In the genomic region with DNA sequence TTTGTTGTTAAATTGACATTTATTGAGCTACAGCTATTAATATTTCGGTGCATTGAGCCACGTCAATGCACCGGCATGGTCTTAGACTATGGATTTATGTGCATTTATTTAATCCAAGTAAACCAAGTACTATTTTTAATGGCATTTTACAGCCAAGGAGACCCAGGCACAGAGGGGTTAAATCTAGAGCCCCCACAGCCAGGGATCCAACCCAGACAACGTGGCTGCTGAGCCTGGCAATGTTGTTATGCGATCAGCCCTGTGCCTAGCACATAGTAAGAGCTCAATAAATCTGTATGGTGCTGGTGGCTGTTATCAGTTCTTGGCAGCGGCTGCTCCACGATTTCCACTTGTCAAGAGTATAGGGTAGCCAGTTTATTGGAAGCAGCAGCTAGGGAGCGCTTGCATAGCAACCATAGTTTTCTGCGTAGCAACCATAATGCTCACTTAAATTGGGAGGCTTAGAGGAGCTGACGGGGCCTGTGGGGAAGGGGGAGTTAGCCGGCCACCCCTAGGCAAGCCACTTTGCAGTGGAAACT, we compare ENCODE assay signal across 1 cellular context.
TF ChIP-seq lines count a peak whose summit lies in the region.

No MANE protein-coding gene starts in this region.

TF ChIP-seq in HEK293, 187 proteins besides CTCF, POLR2A, EP300 and RAD21 (continued from another document):
- TF ChIP-seq OSR2 (tag by site-specific recombination; IDR thresholded peaks at IDR 0.05) (peak; percentile 68), ZSCAN30 (tag by site-specific recombination; IDR thresholded peaks at IDR 0.05) (peak; percentile 13; the same call in 1 of the 2 replicates)
